Comparison of ENCODE assay signal across 3 cellular contexts in the genomic region with DNA sequence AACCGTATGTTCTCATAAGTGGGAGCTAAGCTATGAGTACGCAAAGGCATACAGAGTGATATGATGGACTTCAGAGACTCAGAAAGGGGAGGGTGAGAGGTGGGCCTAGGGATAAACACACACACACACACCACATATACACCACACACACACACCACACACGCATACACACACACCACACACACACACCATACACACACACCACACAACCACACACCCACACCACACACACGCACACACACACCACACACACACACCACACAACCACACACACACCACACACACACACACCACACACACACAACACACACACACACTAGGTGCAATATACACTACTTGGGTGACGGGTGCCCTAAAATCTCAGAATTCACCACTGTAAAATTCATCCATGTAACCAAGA.
A peak's percentile ranks its signal among the peaks of the same experiment; 100 is the strongest.
TF ChIP-seq lines count a peak whose summit lies in the region.

No MANE protein-coding gene starts in this region.

TF ChIP-seq in A549, 52 proteins besides CTCF, POLR2A, EP300 and RAD21 (continued from another document):
- TF ChIP-seq GATA3 (IDR thresholded peaks at IDR 0.05; ENCODE audit: borderline replicate concordance): no peak
- TF ChIP-seq, protein P1, sequence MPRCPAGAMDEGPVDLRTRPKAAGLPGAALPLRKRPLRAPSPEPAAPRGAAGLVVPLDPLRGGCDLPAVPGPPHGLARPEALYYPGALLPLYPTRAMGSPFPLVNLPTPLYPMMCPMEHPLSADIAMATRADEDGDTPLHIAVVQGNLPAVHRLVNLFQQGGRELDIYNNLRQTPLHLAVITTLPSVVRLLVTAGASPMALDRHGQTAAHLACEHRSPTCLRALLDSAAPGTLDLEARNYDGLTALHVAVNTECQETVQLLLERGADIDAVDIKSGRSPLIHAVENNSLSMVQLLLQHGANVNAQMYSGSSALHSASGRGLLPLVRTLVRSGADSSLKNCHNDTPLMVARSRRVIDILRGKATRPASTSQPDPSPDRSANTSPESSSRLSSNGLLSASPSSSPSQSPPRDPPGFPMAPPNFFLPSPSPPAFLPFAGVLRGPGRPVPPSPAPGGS (IDR thresholded peaks at IDR 0.05): no peak

TF ChIP-seq in HEK293, 187 proteins besides CTCF, POLR2A, EP300 and RAD21:
- no peak for TF ChIP-seq MZF1 (tag by site-specific recombination; IDR thresholded peaks at IDR 0.05; ENCODE audit: borderline replicate concordance)
- TF ChIP-seq ZNF792 (tag by site-specific recombination; IDR thresholded peaks at IDR 0.05): no peak
- peak; percentile 69; the same call in 1 of the 2 replicates for TF ChIP-seq ZBTB7A (tag by site-specific recombination; IDR thresholded peaks at IDR 0.05; ENCODE audit: low read depth)
- TF ChIP-seq ZNF473 (tag by site-specific recombination; IDR thresholded peaks at IDR 0.05): peak; percentile 56; the same call in 1 of the 2 replicates
- TF ChIP-seq ZNF140 (tag by site-specific recombination; IDR thresholded peaks at IDR 0.05): peak; percentile 6; the same call in 1 of the 2 replicates
- no peak; the same call in 1 of the 2 replicates for TF ChIP-seq ZFP69B (tag by site-specific recombination; IDR thresholded peaks at IDR 0.05)
- no peak for TF ChIP-seq ZNF112 (tag by site-specific recombination; IDR thresholded peaks at IDR 0.05)
- TF ChIP-seq, protein P2, sequence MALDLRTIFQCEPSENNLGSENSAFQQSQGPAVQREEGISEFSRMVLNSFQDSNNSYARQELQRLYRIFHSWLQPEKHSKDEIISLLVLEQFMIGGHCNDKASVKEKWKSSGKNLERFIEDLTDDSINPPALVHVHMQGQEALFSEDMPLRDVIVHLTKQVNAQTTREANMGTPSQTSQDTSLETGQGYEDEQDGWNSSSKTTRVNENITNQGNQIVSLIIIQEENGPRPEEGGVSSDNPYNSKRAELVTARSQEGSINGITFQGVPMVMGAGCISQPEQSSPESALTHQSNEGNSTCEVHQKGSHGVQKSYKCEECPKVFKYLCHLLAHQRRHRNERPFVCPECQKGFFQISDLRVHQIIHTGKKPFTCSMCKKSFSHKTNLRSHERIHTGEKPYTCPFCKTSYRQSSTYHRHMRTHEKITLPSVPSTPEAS (tag by site-specific recombination; IDR thresholded peaks at IDR 0.05): 0 out of 2 replicates have a peak, but pooled peaks have one; percentile 21

TF ChIP-seq in K562, 482 proteins besides CTCF, POLR2A, EP300 and RAD21 (continued from another document):
- TF ChIP-seq MYC (IDR thresholded peaks at IDR 0.05; ENCODE audit: low read depth, low read length) (no peak), MYC (CRISPR knock-in tag; IDR thresholded peaks at IDR 0.05; ENCODE audit: borderline replicate concordance, low read depth) (no peak), SAFB2 (IDR thresholded peaks at IDR 0.05; ENCODE audit: borderline replicate concordance, low read depth, low read length, severe bottlenecking) (no peak), ZNF780A (CRISPR knock-in tag; IDR thresholded peaks at IDR 0.05) (no peak), CHD2 (IDR thresholded peaks at IDR 0.05; ENCODE audit: low read depth, low read length) (no peak), PHB2 (IDR thresholded peaks at IDR 0.05; ENCODE audit: low read depth) (no peak), NONO (IDR thresholded peaks at IDR 0.05; ENCODE audit: low read depth in 2 of 2, low read length in 1 of 2) (no peak)
TF ChIP-seq in K562: peak in this region for 0.
